ENCODE assay signal across 1 cellular context in the genomic region with DNA sequence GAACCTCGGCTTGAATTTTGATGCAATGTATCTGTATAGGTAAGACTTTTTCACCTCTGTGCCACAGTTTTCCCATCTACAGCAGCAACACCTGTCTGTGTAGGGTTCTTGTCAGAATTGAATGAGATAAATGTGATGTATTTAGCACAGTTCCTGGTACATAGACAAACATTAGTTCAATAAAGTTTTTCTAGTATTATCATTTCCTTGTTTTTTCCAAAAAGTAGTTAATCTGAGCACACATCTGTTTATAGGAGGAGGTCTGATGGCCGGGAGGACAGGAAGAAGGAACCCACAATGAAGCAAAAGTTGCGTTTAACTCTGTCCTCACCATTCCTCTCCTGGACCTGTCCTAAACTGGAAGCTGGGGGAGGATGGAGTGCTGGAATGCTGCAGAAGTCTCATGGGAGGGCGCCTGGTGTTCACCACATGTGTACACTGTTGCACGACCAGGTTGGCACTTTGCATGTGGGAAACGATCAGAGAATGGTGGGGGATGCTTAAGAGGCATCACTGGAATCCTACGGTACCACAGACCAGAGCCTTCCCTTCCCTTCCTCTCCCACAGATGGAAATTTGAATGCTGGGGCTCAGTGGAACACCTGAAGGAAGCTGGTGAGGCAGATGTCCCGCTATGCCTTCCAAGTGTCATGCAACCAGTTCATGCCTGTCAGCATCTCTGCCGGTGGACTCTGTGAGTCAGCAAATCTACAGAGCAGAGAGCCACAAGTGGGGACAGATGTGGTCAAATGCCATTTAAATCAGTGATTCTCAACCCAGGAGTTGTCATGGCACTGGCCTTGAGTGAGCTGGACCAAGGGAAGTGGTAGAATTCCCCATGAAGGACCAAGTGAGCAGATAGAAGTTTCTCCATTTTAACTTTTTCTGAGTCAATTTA.
TF ChIP-seq lines count a peak whose summit lies in the region.

No MANE protein-coding gene starts in this region.

TF ChIP-seq in GM12878, 131 proteins besides CTCF, POLR2A, EP300 and RAD21:
- TF ChIP-seq CBX5 (IDR thresholded peaks at IDR 0.05; ENCODE audit: low read depth) (no peak), ZNF207 (IDR thresholded peaks at IDR 0.05; ENCODE audit: borderline replicate concordance) (no peak), NFYA (IDR thresholded peaks at IDR 0.05; ENCODE audit: borderline replicate concordance, low read depth, low read length) (no peak), YBX1 (IDR thresholded peaks at IDR 0.05) (no peak), KAT2A (conservative IDR thresholded peaks at IDR 0.05; ENCODE audit: control insufficient read depth, low read depth, low read length) (no peak), LARP7 (IDR thresholded peaks at IDR 0.05) (no peak), CREB1 (IDR thresholded peaks at IDR 0.05; ENCODE audit: low read depth) (no peak), JUND (IDR thresholded peaks at IDR 0.05; ENCODE audit: low read depth, low read length) (no peak), TCF3 (IDR thresholded peaks at IDR 0.05; ENCODE audit: borderline replicate concordance, insufficient read depth, low read depth, low read length) (no peak), FOXK2 (IDR thresholded peaks at IDR 0.05) (no peak), HCFC1 (IDR thresholded peaks at IDR 0.05; ENCODE audit: low read length) (no peak)
- TF ChIP-seq, protein P1, sequence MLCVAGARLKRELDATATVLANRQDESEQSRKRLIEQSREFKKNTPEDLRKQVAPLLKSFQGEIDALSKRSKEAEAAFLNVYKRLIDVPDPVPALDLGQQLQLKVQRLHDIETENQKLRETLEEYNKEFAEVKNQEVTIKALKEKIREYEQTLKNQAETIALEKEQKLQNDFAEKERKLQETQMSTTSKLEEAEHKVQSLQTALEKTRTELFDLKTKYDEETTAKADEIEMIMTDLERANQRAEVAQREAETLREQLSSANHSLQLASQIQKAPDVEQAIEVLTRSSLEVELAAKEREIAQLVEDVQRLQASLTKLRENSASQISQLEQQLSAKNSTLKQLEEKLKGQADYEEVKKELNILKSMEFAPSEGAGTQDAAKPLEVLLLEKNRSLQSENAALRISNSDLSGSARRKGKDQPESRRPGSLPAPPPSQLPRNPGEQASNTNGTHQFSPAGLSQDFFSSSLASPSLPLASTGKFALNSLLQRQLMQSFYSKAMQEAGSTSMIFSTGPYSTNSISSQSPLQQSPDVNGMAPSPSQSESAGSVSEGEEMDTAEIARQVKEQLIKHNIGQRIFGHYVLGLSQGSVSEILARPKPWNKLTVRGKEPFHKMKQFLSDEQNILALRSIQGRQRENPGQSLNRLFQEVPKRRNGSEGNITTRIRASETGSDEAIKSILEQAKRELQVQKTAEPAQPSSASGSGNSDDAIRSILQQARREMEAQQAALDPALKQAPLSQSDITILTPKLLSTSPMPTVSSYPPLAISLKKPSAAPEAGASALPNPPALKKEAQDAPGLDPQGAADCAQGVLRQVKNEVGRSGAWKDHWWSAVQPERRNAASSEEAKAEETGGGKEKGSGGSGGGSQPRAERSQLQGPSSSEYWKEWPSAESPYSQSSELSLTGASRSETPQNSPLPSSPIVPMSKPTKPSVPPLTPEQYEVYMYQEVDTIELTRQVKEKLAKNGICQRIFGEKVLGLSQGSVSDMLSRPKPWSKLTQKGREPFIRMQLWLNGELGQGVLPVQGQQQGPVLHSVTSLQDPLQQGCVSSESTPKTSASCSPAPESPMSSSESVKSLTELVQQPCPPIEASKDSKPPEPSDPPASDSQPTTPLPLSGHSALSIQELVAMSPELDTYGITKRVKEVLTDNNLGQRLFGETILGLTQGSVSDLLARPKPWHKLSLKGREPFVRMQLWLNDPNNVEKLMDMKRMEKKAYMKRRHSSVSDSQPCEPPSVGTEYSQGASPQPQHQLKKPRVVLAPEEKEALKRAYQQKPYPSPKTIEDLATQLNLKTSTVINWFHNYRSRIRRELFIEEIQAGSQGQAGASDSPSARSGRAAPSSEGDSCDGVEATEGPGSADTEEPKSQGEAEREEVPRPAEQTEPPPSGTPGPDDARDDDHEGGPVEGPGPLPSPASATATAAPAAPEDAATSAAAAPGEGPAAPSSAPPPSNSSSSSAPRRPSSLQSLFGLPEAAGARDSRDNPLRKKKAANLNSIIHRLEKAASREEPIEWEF (IDR thresholded peaks at IDR 0.05; ENCODE audit: insufficient replicate concordance, low read depth, low read length), result no peak
